19 cellular contexts compared by ENCODE assay signal in the genomic region with DNA sequence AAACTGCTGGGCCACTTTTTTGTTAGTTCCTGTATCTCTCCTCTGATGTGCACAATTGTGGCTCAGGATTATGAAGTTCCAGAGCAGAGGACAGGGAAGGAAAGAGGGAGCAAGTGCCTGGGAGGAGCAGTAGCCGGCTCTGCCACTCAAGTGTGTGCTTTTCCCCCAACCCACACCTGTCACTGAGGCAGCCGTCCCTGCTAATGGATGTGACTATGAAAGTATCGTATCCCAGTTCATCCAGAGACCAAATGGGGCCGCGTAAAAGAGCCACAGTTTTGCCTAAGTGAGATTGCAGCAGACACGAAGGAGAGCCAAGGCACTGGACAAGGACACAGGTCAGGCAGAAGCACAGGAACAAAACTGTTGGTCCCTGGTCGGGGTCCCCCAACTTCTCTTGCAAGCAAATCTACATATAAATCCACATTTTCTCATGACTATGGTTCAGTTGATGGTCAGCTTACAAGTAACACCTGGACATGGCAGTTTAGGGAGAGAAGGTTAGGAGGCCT.
"Had no signal": no experiment of that assay in that cellular context is flagged by ENCODE, and none has a peak within 500 bp of the region (broad histone marks: within the 10 kb centered on the region; RNA-seq: fewer than 3 reads in every experiment).

No MANE protein-coding gene starts in this region.

- H3K27me3 ChIP-seq: hepatocyte, pancreas, upper lobe of left lung, uterus had no signal

- H3K36me3 Mint-ChIP-seq: memory B cell had no signal

- H3K9me3 Mint-ChIP-seq: memory B cell, neural crest cell had no signal

- H3K27ac ChIP-seq: hepatocyte, pancreas had no signal

- H3K27ac Mint-ChIP-seq: memory B cell, progenitor cell of endocrine pancreas had no signal

- H3K4me2 ChIP-seq: hepatocyte had no signal

- H3K4me1 Mint-ChIP-seq: memory B cell had no signal

- H3K4me1 ChIP-seq: pancreas, uterus had no signal

- DNase-seq: erythroblast; foreskin melanocyte; kidney; left cardiac atrium; left ventricle myocardium inferior; lower lobe of right lung; midbrain; occipital lobe; pancreas; right cardiac atrium; small intestine; stimulated activated CD4-positive, alpha-beta T cell treated with anti-CD3 and anti-CD28 coated beads, Interleukin-12 subunit alpha, Interleukin-12 subunit beta, amount 100 ng/mL, for 4 hours; stimulated activated naive CD4-positive, alpha-beta T cell treated with Interleukin-2 at 50 U/mL for 16 hours; upper lobe of left lung; uterus had no signal

- H2AFZ ChIP-seq: hepatocyte had no signal

- H3K4me3 Mint-ChIP-seq: memory B cell, neural crest cell had no signal

- ATAC-seq: left cardiac atrium, lower lobe of right lung, pancreas, right cardiac atrium had no signal

- H3K9me3 ChIP-seq: left ventricle myocardium inferior, lower lobe of right lung, pancreas, upper lobe of left lung, uterus had no signal

- H3K4me3 ChIP-seq: hepatocyte, left ventricle myocardium inferior, lower lobe of right lung, pancreas, upper lobe of left lung, uterus had no signal

- H3K79me2 ChIP-seq: hepatocyte had no signal

- H3K36me3 ChIP-seq: left ventricle myocardium inferior, lower lobe of right lung, pancreas, upper lobe of left lung, uterus had no signal
